23 cellular contexts compared by ENCODE assay signal in genomic region chr5:68479524-68479923, GRCh38.
DNase-seq lines count a peak whose midpoint lies in the region; ATAC-seq, FAIRE-seq and TF ChIP-seq lines count a peak whose summit lies in the region.
"Had no signal": no experiment of that assay in that cellular context is flagged by ENCODE, and none has a peak within 500 bp of the region (broad histone marks: within the 10 kb centered on the region; RNA-seq: fewer than 3 reads in every experiment).

No MANE protein-coding gene starts in this region.

- TF ChIP-seq POLR2A in vagina (IDR thresholded peaks at IDR 0.05), result no peak

- no peak overlapping the region for H3K4me3 ChIP-seq in right cardiac atrium (ENCODE audit: low read length)
- no peak overlapping the region for H3K4me3 ChIP-seq in vagina
- H3K4me3 ChIP-seq in kidney (ENCODE audit: low read length in 2 of 2), result no peak overlapping the region
- H3K4me3 ChIP-seq: adrenal gland, neural progenitor cell, testis had no signal

- H3K27ac ChIP-seq in angular gyrus (ENCODE audit: low read depth, low read length), result peak overlapping the region; percentile 50
- no peak overlapping the region for H3K27ac ChIP-seq in right cardiac atrium (ENCODE audit: low read length)
- peak overlapping the region; percentile 7 for H3K27ac ChIP-seq in vagina
- no peak overlapping the region for H3K27ac ChIP-seq in kidney (ENCODE audit: low read depth in 2 of 2, low read length in 2 of 2)
- H3K27ac ChIP-seq: adrenal gland, KMS-11, neural progenitor cell, testis had no signal

- H3K4me1 ChIP-seq in right cardiac atrium (ENCODE audit: control insufficient read depth, insufficient read depth, low read length), result peaks cover 4% of the 10 kb centered on the region
- peaks cover 20% of the 10 kb centered on the region for H3K4me1 ChIP-seq in vagina
- peaks cover 4 to 15% of the 10 kb centered on the region in 2 donors for H3K4me1 ChIP-seq in kidney (ENCODE audit: control insufficient read depth in 1 of 2, insufficient read depth in 1 of 2, low read depth in 1 of 2, low read length in 2 of 2)
- H3K4me1 ChIP-seq: neural progenitor cell had no signal

- ATAC-seq in right cardiac atrium (peak; percentile 85 to 93), HG03521 (IDR thresholded peaks at IDR 0.05; ENCODE audit: unreplicated experiment) (no peak)
- ATAC-seq: CD8-positive, alpha-beta T cell; HCT116; stimulated activated effector memory CD8-positive, alpha-beta T cell treated with anti-CD3 and anti-CD28 coated beads, Interleukin-12 subunit alpha, Interleukin-12 subunit beta, amount 100 ng/mL, for 72 hours had no signal

- WGBS in right cardiac atrium, result 39% methylated on average over 2 of the region's 2 CpGs

- TF ChIP-seq CTCF in vagina (IDR thresholded peaks at IDR 0.05), result no peak
- no peak for TF ChIP-seq CTCF in kidney (IDR thresholded peaks at IDR 0.05; ENCODE audit: borderline replicate concordance, extremely low read depth, insufficient read depth)

- intact Hi-C loops in right cardiac atrium (cut with DNase I), result loop anchor here in 1 of 4 donors (10.0 kb wide), 1 partner anchor 55 kb away; no protein-coding TSS in a partner anchor
- intact Hi-C loops in vagina (cut with DNase I), result no loop called here
- intact Hi-C loops in kidney (cut with DNase I), result no loop called here

- H3K9me3 ChIP-seq in right cardiac atrium (ENCODE audit: control insufficient read depth, low read length) (no peaks in the 10 kb centered on the region), vagina (no peaks in the 10 kb centered on the region), kidney (ENCODE audit: control insufficient read depth in 1 of 2, low read length in 2 of 2) (no peaks in the 10 kb centered on the region)
- H3K9me3 ChIP-seq: adrenal gland, testis had no signal

- H3K9ac ChIP-seq in kidney (ENCODE audit: low read length in 2 of 2), result no peak overlapping the region
- H3K9ac ChIP-seq: KMS-11, neural progenitor cell had no signal

- DNase-seq in NCI-H2227 (lab: John Stamatoyannopoulos, UW; ENCODE audit: unreplicated experiment), result peak; percentile 15
- no peak for DNase-seq in NCI-H2227 treated with DMSO at 0.1 percent for 48 hours (lab: John Stamatoyannopoulos, UW)
- DNase-seq in right cardiac atrium, result peak; percentile 26 to 66 (median 46)
- DNase-seq in vagina (ENCODE audit: extremely low spot score in 2 of 2), result no peak
- no peak for DNase-seq in kidney
- DNase-seq in EL, result no peak
- DNase-seq: 8988T; activated CD4-positive, alpha-beta memory T cell treated with anti-CD3 and anti-CD28 coated beads, Interleukin-2, amount 10 ng/mL, durations not matched to agents 7 days and 5 days; activated gamma-delta T cell; adrenal gland; CD8-positive, alpha-beta T cell; DND-41; head of caudate nucleus; MV-4-11; RPMI8226; testis had no signal

- FAIRE-seq in kidney (lab: Jason Lieb, UNC), result no peak
- FAIRE-seq: bronchial epithelial cell had no signal

- H3K36me3 ChIP-seq in vagina (no peaks in the 10 kb centered on the region), kidney (ENCODE audit: control insufficient read depth in 1 of 2, insufficient read depth in 2 of 2, low read length in 2 of 2) (no peaks in the 10 kb centered on the region)
- H3K36me3 ChIP-seq: adrenal gland, neural progenitor cell had no signal

- no peaks in the 10 kb centered on the region for H3K27me3 ChIP-seq in right cardiac atrium (ENCODE audit: control insufficient read depth, insufficient read depth)
- no peaks in the 10 kb centered on the region for H3K27me3 ChIP-seq in vagina
- H3K27me3 ChIP-seq: adrenal gland, neural progenitor cell, testis had no signal

Comparison
In these comparisons a context has a peak if more than half of its experiments do, and no peak if none do; other contexts are left out.
1. DNase-seq: peak in NCI-H2227 (single experiment) and right cardiac atrium (3 of 3); none in NCI-H2227 treated with DMSO at 0.1 percent for 48 hours (single experiment), vagina (0 of 2), kidney (single experiment) and EL (single experiment).
2. H3K27ac ChIP-seq: peak in angular gyrus (single experiment) and vagina (single experiment); none in right cardiac atrium (single experiment) and kidney (0 of 2).